Comparison of ENCODE assay signal across 19 cellular contexts in genomic region chr2:36466135-36466534, GRCh38.
DNase-seq lines count a peak whose midpoint lies in the region; ATAC-seq and TF ChIP-seq lines count a peak whose summit lies in the region.
"Had no signal": no experiment of that assay in that cellular context is flagged by ENCODE, and none has a peak within 500 bp of the region (broad histone marks: within the 10 kb centered on the region; RNA-seq: fewer than 3 reads in every experiment).

No MANE protein-coding gene starts in this region.

- H3K36me3 Mint-ChIP-seq in CD4-positive, alpha-beta T cell (ENCODE audit: low read depth): no peaks in the 10 kb centered on the region
- H3K36me3 Mint-ChIP-seq in activated naive CD4-positive, alpha-beta T cell treated with anti-CD3 and anti-CD28 coated beads, Interleukin-2, amount 10 ng/mL, durations not matched to agents 7 days and 5 days: no peaks in the 10 kb centered on the region
- peaks cover 18% of the 10 kb centered on the region for H3K36me3 Mint-ChIP-seq in stimulated activated effector memory CD8-positive, alpha-beta T cell treated with anti-CD3 and anti-CD28 coated beads, Interleukin-12 subunit alpha, Interleukin-12 subunit beta, amount 100 ng/mL, for 72 hours

- no peak overlapping the region for H3K4me3 Mint-ChIP-seq in CD4-positive, alpha-beta T cell
- no peak overlapping the region for H3K4me3 Mint-ChIP-seq in activated naive CD4-positive, alpha-beta T cell treated with anti-CD3 and anti-CD28 coated beads, Interleukin-2, amount 10 ng/mL, durations not matched to agents 7 days and 5 days
- no peak overlapping the region for H3K4me3 Mint-ChIP-seq in stimulated activated effector memory CD8-positive, alpha-beta T cell treated with anti-CD3 and anti-CD28 coated beads, Interleukin-12 subunit alpha, Interleukin-12 subunit beta, amount 100 ng/mL, for 72 hours

- no peak overlapping the region for H3K27ac Mint-ChIP-seq in CD4-positive, alpha-beta T cell
- no peak overlapping the region for H3K27ac Mint-ChIP-seq in activated naive CD4-positive, alpha-beta T cell treated with anti-CD3 and anti-CD28 coated beads, Interleukin-2, amount 10 ng/mL, durations not matched to agents 7 days and 5 days
- no peak overlapping the region for H3K27ac Mint-ChIP-seq in stimulated activated effector memory CD8-positive, alpha-beta T cell treated with anti-CD3 and anti-CD28 coated beads, Interleukin-12 subunit alpha, Interleukin-12 subunit beta, amount 100 ng/mL, for 72 hours

- peaks cover 0 to 41% (median 28%) of the 10 kb centered on the region in 4 donors for H3K36me3 ChIP-seq in esophagus muscularis mucosa

- intact Hi-C loops in esophagus muscularis mucosa (cut with DNase I): no loop called here
- intact Hi-C loops in CD4-positive, alpha-beta T cell (cut with DNase I, micrococcal nuclease): no loop called here

- H3K27me3 Mint-ChIP-seq in CD4-positive, alpha-beta T cell: no peaks in the 10 kb centered on the region
- no peaks in the 10 kb centered on the region for H3K27me3 Mint-ChIP-seq in activated naive CD4-positive, alpha-beta T cell treated with anti-CD3 and anti-CD28 coated beads, Interleukin-2, amount 10 ng/mL, durations not matched to agents 7 days and 5 days

- ATAC-seq in GM19043 (IDR thresholded peaks at IDR 0.05; ENCODE audit: low read depth, unreplicated experiment): peak; percentile 40
- ATAC-seq in HG03025 (IDR thresholded peaks at IDR 0.05; ENCODE audit: low FRiP score, unreplicated experiment): peak; percentile 48
- no peak for ATAC-seq in CD4-positive, alpha-beta T cell (ENCODE audit: poor library complexity)
- no peak for ATAC-seq in HG03045 (IDR thresholded peaks at IDR 0.05; ENCODE audit: unreplicated experiment)
- no peak for ATAC-seq in stimulated activated effector memory CD8-positive, alpha-beta T cell treated with anti-CD3 and anti-CD28 coated beads, Interleukin-12 subunit alpha, Interleukin-12 subunit beta, amount 100 ng/mL, for 72 hours
- ATAC-seq: PC-3 had no signal

- peaks cover 18 to 59% (median 50%) of the 10 kb centered on the region in 4 donors for H3K4me1 ChIP-seq in esophagus muscularis mucosa

- 75% methylated on average over 4 of the region's 4 CpGs for WGBS in esophagus muscularis mucosa

- H3K27me3 ChIP-seq in esophagus muscularis mucosa: no peaks in the 10 kb centered on the region
- no peaks in the 10 kb centered on the region for H3K27me3 ChIP-seq in CD4-positive, alpha-beta T cell (ENCODE audit: control insufficient read depth, insufficient read depth, low read length)

- no peak overlapping the region for H3K4me3 ChIP-seq in esophagus muscularis mucosa

- no peak for TF ChIP-seq EP300 in esophagus muscularis mucosa (IDR thresholded peaks at IDR 0.05)

- POLR2A ChIA-PET in CD4-positive, alpha-beta T cell (lab: Charles Lee): no interaction called here

- H3K4me1 Mint-ChIP-seq in CD4-positive, alpha-beta T cell (ENCODE audit: low read depth): no peaks in the 10 kb centered on the region
- H3K4me1 Mint-ChIP-seq in activated naive CD4-positive, alpha-beta T cell treated with anti-CD3 and anti-CD28 coated beads, Interleukin-2, amount 10 ng/mL, durations not matched to agents 7 days and 5 days: no peaks in the 10 kb centered on the region
- peaks cover 8% of the 10 kb centered on the region for H3K4me1 Mint-ChIP-seq in stimulated activated effector memory CD8-positive, alpha-beta T cell treated with anti-CD3 and anti-CD28 coated beads, Interleukin-12 subunit alpha, Interleukin-12 subunit beta, amount 100 ng/mL, for 72 hours

- peak; percentile 47 for DNase-seq in esophagus muscularis mucosa (ENCODE audit: extremely low spot score)
- DNase-seq in CD4-positive, alpha-beta T cell: no peak
- no peak for DNase-seq in activated naive CD4-positive, alpha-beta T cell treated with anti-CD3 and anti-CD28 coated beads, Interleukin-2, amount 10 ng/mL, durations not matched to agents 7 days and 5 days
- no peak for DNase-seq in stimulated activated effector memory CD8-positive, alpha-beta T cell treated with anti-CD3 and anti-CD28 coated beads, Interleukin-12 subunit alpha, Interleukin-12 subunit beta, amount 100 ng/mL, for 72 hours (ENCODE audit: low spot score in 2 of 2)
- DNase-seq: ACHN, C1 segment of cervical spinal cord, H7, KBM-7, NCI-H1105, NCI-H1694, NCI-H2227 treated with DMSO at 0.1 percent for 48 hours, NCI-H524, NCI-H82, PC-3, RPMI8226, SIG-M5 had no signal

- TF ChIP-seq POLR2A in esophagus muscularis mucosa (IDR thresholded peaks at IDR 0.05; ENCODE audit: low read depth): no peak

- CTCF ChIA-PET in CD4-positive, alpha-beta T cell (lab: Charles Lee): no interaction called here
- CTCF ChIA-PET in activated naive CD4-positive, alpha-beta T cell treated with anti-CD3 and anti-CD28 coated beads, Interleukin-2, amount 10 ng/mL, durations not matched to agents 7 days and 5 days (lab: Charles Lee): no interaction called here

- peak overlapping the region in 3 of 4 donors; percentile 21 to 41 (median 32) for H3K27ac ChIP-seq in esophagus muscularis mucosa (replicated peaks in 1 of 4)
- no peak overlapping the region for H3K27ac ChIP-seq in CD4-positive, alpha-beta T cell (ENCODE audit: low read depth, low read length)

- H3K9me3 ChIP-seq in esophagus muscularis mucosa: no peaks in the 10 kb centered on the region
- H3K9me3 ChIP-seq in CD4-positive, alpha-beta T cell (ENCODE audit: control insufficient read depth, low read length): no peaks in the 10 kb centered on the region

- no peak for TF ChIP-seq CTCF in esophagus muscularis mucosa (IDR thresholded peaks at IDR 0.05)
- TF ChIP-seq CTCF in CD4-positive, alpha-beta T cell (IDR thresholded peaks at IDR 0.05): no peak

- no peaks in the 10 kb centered on the region for H3K9me3 Mint-ChIP-seq in CD4-positive, alpha-beta T cell
- no peaks in the 10 kb centered on the region for H3K9me3 Mint-ChIP-seq in activated naive CD4-positive, alpha-beta T cell treated with anti-CD3 and anti-CD28 coated beads, Interleukin-2, amount 10 ng/mL, durations not matched to agents 7 days and 5 days
- no peaks in the 10 kb centered on the region for H3K9me3 Mint-ChIP-seq in stimulated activated effector memory CD8-positive, alpha-beta T cell treated with anti-CD3 and anti-CD28 coated beads, Interleukin-12 subunit alpha, Interleukin-12 subunit beta, amount 100 ng/mL, for 72 hours

Comparison
In these comparisons a context has a peak if more than half of its experiments do, and no peak if none do; other contexts are left out.
1. ATAC-seq: peak in GM19043 (single experiment) and HG03025 (single experiment); none in CD4-positive, alpha-beta T cell (single experiment), HG03045 (single experiment) and stimulated activated effector memory CD8-positive, alpha-beta T cell treated with anti-CD3 and anti-CD28 coated beads, Interleukin-12 subunit alpha, Interleukin-12 subunit beta, amount 100 ng/mL, for 72 hours (single experiment).